Comparison of ENCODE assay signal across 25 cellular contexts in the genomic region with DNA sequence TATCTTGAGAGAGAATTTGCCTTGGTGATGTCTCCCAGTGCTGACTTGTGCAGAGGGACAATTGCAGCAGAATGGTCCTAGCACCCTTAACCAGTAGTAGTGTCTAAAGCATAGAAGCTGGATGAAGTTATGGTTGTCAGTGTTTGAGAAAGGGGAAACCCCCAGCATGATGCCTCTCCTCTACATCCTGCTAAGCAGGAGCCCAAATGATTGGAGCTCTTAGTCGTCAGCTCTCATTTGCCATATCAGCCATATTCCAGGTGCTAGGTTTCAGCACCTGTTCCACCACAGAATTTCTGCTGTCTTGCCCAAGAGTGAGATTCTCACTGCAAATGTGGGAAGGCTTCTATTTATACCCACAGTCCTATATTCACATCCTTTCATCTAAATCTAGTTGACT. TPM values are rescaled to one million over a fixed set of nuclear protein-coding genes. Genes with fewer than 3 reads are reported as not detected.
DNase-seq lines count a peak whose midpoint lies in the region; ATAC-seq and TF ChIP-seq lines count a peak whose summit lies in the region.
"Had no signal": no experiment of that assay in that cellular context is flagged by ENCODE, and none has a peak within 500 bp of the region (broad histone marks: within the 10 kb centered on the region; RNA-seq: fewer than 3 reads in every experiment).

No MANE protein-coding gene starts in this region.

- H3K79me2 ChIP-seq in KMS-11 (ENCODE audit: insufficient read depth, low read depth): no peaks in the 10 kb centered on the region

- H3K4me1 Mint-ChIP-seq in activated naive CD4-positive, alpha-beta T cell treated with anti-CD3 and anti-CD28 coated beads, Interleukin-2, amount 10 ng/mL, durations not matched to agents 7 days and 5 days: no peaks in the 10 kb centered on the region
- H3K4me1 Mint-ChIP-seq: H9 had no signal

- no peak overlapping the region for H3K9ac ChIP-seq in KMS-11
- H3K9ac ChIP-seq: BLaER1, GM23248 had no signal

- no peaks in the 10 kb centered on the region for H3K36me3 ChIP-seq in KMS-11 (ENCODE audit: insufficient read depth)
- H3K36me3 ChIP-seq: BLaER1, SJSA1 had no signal

- H3K36me3 Mint-ChIP-seq in activated naive CD4-positive, alpha-beta T cell treated with anti-CD3 and anti-CD28 coated beads, Interleukin-2, amount 50 U/mL, for 72 hours: peaks cover 0 to 1% of the 10 kb centered on the region in 2 donors
- no peaks in the 10 kb centered on the region for H3K36me3 Mint-ChIP-seq in activated naive CD4-positive, alpha-beta T cell treated with anti-CD3 and anti-CD28 coated beads, Interleukin-2, amount 10 ng/mL, durations not matched to agents 7 days and 5 days

- H3K27ac ChIP-seq in KMS-11: no peak overlapping the region
- H3K27ac ChIP-seq: BLaER1, GM23248, SJSA1 had no signal

- DNase-seq in activated naive CD4-positive, alpha-beta T cell treated with anti-CD3 and anti-CD28 coated beads, Interleukin-2, amount 50 U/mL, for 72 hours (ENCODE audit: low spot score in 2 of 2): no peak
- no peak for DNase-seq in activated naive CD4-positive, alpha-beta T cell treated with anti-CD3 and anti-CD28 coated beads, Interleukin-2, amount 10 ng/mL, durations not matched to agents 7 days and 5 days
- peak; percentile 65 for DNase-seq in RPMI8226
- DNase-seq in stimulated activated naive CD8-positive, alpha-beta T cell treated with anti-CD3 and anti-CD28 coated beads, Interleukin-15, Interleukin-2, amounts not matched to agents 100 U/mL and 50 U/mL, for 24 hours: no peak
- no peak for DNase-seq in NCI-H510A (lab: John Stamatoyannopoulos, UW)
- no peak for DNase-seq in activated effector memory CD4-positive, alpha-beta T cell treated with Interleukin-2 at 50 U/mL for 16 hours
- no peak for DNase-seq in activated gamma-delta T cell (lab: John Stamatoyannopoulos, UW)
- DNase-seq: CD4-positive, alpha-beta T cell; GM23248; H9; KBM-7; NCI-H1048; NCI-H1417; NCI-H1694 treated with DMSO at 0.1 percent for 48 hours; NCI-H2081; NCI-H2171 treated with DMSO at 0.1 percent for 48 hours; NCI-H345; NCI-H524; NCI-H748 treated with DMSO at 0.1 percent for 48 hours; NK-92 treated with Interleukin-12 subunit alpha and Interleukin-12 subunit beta, amount 100 ng/mL, for 24 hours; PC-3; Right ventricle myocardium superior had no signal

- H3K9me3 Mint-ChIP-seq in activated naive CD4-positive, alpha-beta T cell treated with anti-CD3 and anti-CD28 coated beads, Interleukin-2, amount 50 U/mL, for 72 hours: no peaks in the 10 kb centered on the region
- H3K9me3 Mint-ChIP-seq in activated naive CD4-positive, alpha-beta T cell treated with anti-CD3 and anti-CD28 coated beads, Interleukin-2, amount 10 ng/mL, durations not matched to agents 7 days and 5 days: no peaks in the 10 kb centered on the region
- H3K9me3 Mint-ChIP-seq: CD4-positive, alpha-beta T cell; H9 had no signal

- H3K4me2 ChIP-seq in KMS-11: 0 out of 2 replicates have a peak overlapping the region, but pooled peaks have one; percentile 19
- H3K4me2 ChIP-seq: BLaER1 had no signal

- H4K20me1 ChIP-seq in KMS-11 (ENCODE audit: insufficient read depth): no peaks in the 10 kb centered on the region
- H4K20me1 ChIP-seq: BLaER1 had no signal

- H3K27me3 Mint-ChIP-seq in activated naive CD4-positive, alpha-beta T cell treated with anti-CD3 and anti-CD28 coated beads, Interleukin-2, amount 10 ng/mL, durations not matched to agents 7 days and 5 days: no peaks in the 10 kb centered on the region
- H3K27me3 Mint-ChIP-seq: CD4-positive, alpha-beta T cell had no signal

- H3K27ac Mint-ChIP-seq in activated naive CD4-positive, alpha-beta T cell treated with anti-CD3 and anti-CD28 coated beads, Interleukin-2, amount 50 U/mL, for 72 hours: no peak overlapping the region
- no peak overlapping the region for H3K27ac Mint-ChIP-seq in activated naive CD4-positive, alpha-beta T cell treated with anti-CD3 and anti-CD28 coated beads, Interleukin-2, amount 10 ng/mL, durations not matched to agents 7 days and 5 days
- H3K27ac Mint-ChIP-seq: CD4-positive, alpha-beta T cell; H9 had no signal

- no peak for TF ChIP-seq CTCF in KMS-11 (conservative IDR thresholded peaks at IDR 0.05; ENCODE audit: low read depth, low read length)

- H3K27me3 ChIP-seq in KMS-11 (ENCODE audit: insufficient read depth, low read depth): no peaks in the 10 kb centered on the region
- H3K27me3 ChIP-seq: BLaER1, SJSA1 had no signal

- ATAC-seq in activated naive CD4-positive, alpha-beta T cell treated with anti-CD3 and anti-CD28 coated beads, Interleukin-2, amount 50 U/mL, for 72 hours: peak; percentile 51 to 57
- ATAC-seq in stimulated activated naive CD8-positive, alpha-beta T cell treated with anti-CD3 and anti-CD28 coated beads, Interleukin-15, Interleukin-2, amounts not matched to agents 100 U/mL and 50 U/mL, for 24 hours: peak; percentile 36
- ATAC-seq: PC-3 had no signal

- no peak overlapping the region for H2AFZ ChIP-seq in KMS-11 (ENCODE audit: low read depth)
- H2AFZ ChIP-seq: GM23248 had no signal

- CTCF ChIA-PET in activated naive CD4-positive, alpha-beta T cell treated with anti-CD3 and anti-CD28 coated beads, Interleukin-2, amount 10 ng/mL, durations not matched to agents 7 days and 5 days (lab: Charles Lee): no interaction called here

- peaks cover 17% of the 10 kb centered on the region for H3K4me1 ChIP-seq in KMS-11 (ENCODE audit: low read depth, poor library complexity, severe bottlenecking)
- H3K4me1 ChIP-seq: BLaER1, SJSA1 had no signal

- H3K4me3 Mint-ChIP-seq in activated naive CD4-positive, alpha-beta T cell treated with anti-CD3 and anti-CD28 coated beads, Interleukin-2, amount 10 ng/mL, durations not matched to agents 7 days and 5 days: no peak overlapping the region
- H3K4me3 Mint-ChIP-seq: CD4-positive, alpha-beta T cell; H9 had no signal

- H3K4me3 ChIP-seq in KMS-11 (IDR thresholded peaks at IDR 0.05; ENCODE audit: insufficient read depth, low read depth, low read length): no peak overlapping the region
- H3K4me3 ChIP-seq: BLaER1, GM23248, SJSA1 had no signal

RNA-seq across cellular contexts. Expression of gene RFX3, which starts 43.7 kb away (rescaled TPM):
- total RNA-seq in activated naive CD4-positive, alpha-beta T cell treated with anti-CD3 and anti-CD28 coated beads, Interleukin-2, amount 50 U/mL, for 72 hours: 10 to 100 TPM in 1 of 2 donors, 1 to 10 TPM in 1; 10.0 to 14.2 TPM
